Comparison of ENCODE assay signal across 1 cellular context in the genomic region with DNA sequence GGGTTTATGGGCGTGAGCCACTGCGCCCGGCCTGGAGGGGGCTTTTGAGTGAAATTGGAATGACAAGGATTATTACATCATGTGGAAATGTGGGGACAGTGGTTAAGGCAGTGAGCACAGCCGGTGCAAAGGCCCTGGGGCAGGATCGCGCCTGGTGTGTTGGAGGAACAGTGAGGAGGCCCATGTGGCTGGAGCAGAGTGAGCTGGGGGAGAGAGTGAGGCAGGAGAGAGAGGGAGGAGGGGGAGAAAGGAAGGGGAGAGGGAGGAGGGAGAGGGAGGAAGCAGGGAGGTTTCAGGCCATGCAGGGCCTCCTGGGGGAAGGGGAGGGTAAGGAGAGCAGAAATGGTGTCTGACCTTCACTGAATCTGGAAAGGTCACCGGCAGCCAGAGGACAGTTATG.
A peak's percentile ranks its signal among the peaks of the same experiment; 100 is the strongest.
TF ChIP-seq lines count a peak whose summit lies in the region.

No MANE protein-coding gene starts in this region.

TF ChIP-seq in H1, 55 proteins besides CTCF, POLR2A, EP300 and RAD21:
- peak; percentile 75; the same call in 1 of the 2 replicates for TF ChIP-seq KDM1A (IDR thresholded peaks at IDR 0.05; ENCODE audit: borderline replicate concordance, low read length)
- TF ChIP-seq CBX8 (IDR thresholded peaks at IDR 0.05; ENCODE audit: borderline replicate concordance, low read depth, low read length), result no peak
